In genomic region chr2:20877944-20878343, GRCh38 we compare ENCODE assay signal across 20 cellular contexts.
"Had no signal": no experiment of that assay in that cellular context is flagged by ENCODE, and none has a peak within 500 bp of the region (broad histone marks: within the 10 kb centered on the region; RNA-seq: fewer than 3 reads in every experiment).

No MANE protein-coding gene starts in this region.

- H3K27ac Mint-ChIP-seq: activated naive CD4-positive, alpha-beta T cell treated with anti-CD3 and anti-CD28 coated beads for 36 hours; activated T-helper 17 cell treated with anti-CD3 and anti-CD28 coated beads, Interleukin-2, amount 50 U/mL, for 72 hours; brain; dendritic cell treated with granulocyte-macrophage colony-stimulating factor and Interleukin-4, amounts not matched to agents 40 ng/mL and 50 ng/mL, for 4 days; natural killer cell had no signal

- H3K36me3 Mint-ChIP-seq: brain, natural killer cell had no signal

- H3K27ac ChIP-seq: adrenal gland, left lung, neutrophil, skin epidermis had no signal

- H3K4me3 Mint-ChIP-seq: activated naive CD4-positive, alpha-beta T cell treated with anti-CD3 and anti-CD28 coated beads for 36 hours; activated T-helper 17 cell treated with anti-CD3 and anti-CD28 coated beads, Interleukin-2, amount 50 U/mL, for 72 hours; brain; dendritic cell treated with granulocyte-macrophage colony-stimulating factor and Interleukin-4, amounts not matched to agents 40 ng/mL and 50 ng/mL, for 4 days; natural killer cell had no signal

- H3K4me1 ChIP-seq: left lung had no signal

- H3K27me3 ChIP-seq: adrenal gland, left lung, neutrophil had no signal

- H3K4me3 ChIP-seq: adrenal gland, left lung, skin epidermis had no signal

- H3K4me1 Mint-ChIP-seq: activated T-helper 17 cell treated with anti-CD3 and anti-CD28 coated beads, Interleukin-2, amount 50 U/mL, for 72 hours; brain; natural killer cell had no signal

- DNase-seq: activated naive CD4-positive, alpha-beta T cell treated with anti-CD3 and anti-CD28 coated beads for 36 hours; cerebellar nuclear complex; effector memory CD4-positive, alpha-beta T cell; islet precursor cell; left lung; mesenchymal stem cell; natural killer cell; posterior cingulate gyrus; stimulated activated CD4-positive, alpha-beta T cell treated with anti-CD3 and anti-CD28 coated beads, Interleukin-4, amount 100 ng/mL, for 24 hours; stimulated activated CD8-positive, alpha-beta memory T cell treated with anti-CD3 and anti-CD28 coated beads, Interleukin-4, amount 100 ng/mL, for 48 hours; stimulated activated naive CD4-positive, alpha-beta T cell treated with Interleukin-2 at 50 U/mL for 16 hours; substantia nigra; T-helper 9 cell; trophoblast cell had no signal

- H3K36me3 ChIP-seq: adrenal gland, left lung, neutrophil had no signal

- H3K9me3 ChIP-seq: adrenal gland, neutrophil had no signal

- ATAC-seq: activated T-helper 17 cell treated with anti-CD3 and anti-CD28 coated beads, Interleukin-2, amount 50 U/mL, for 72 hours; left lung; natural killer cell had no signal

- H3K27me3 Mint-ChIP-seq: dendritic cell treated with granulocyte-macrophage colony-stimulating factor and Interleukin-4, amounts not matched to agents 40 ng/mL and 50 ng/mL, for 4 days had no signal

- H3K9me3 Mint-ChIP-seq: activated naive CD4-positive, alpha-beta T cell treated with anti-CD3 and anti-CD28 coated beads for 36 hours; activated T-helper 17 cell treated with anti-CD3 and anti-CD28 coated beads, Interleukin-2, amount 50 U/mL, for 72 hours had no signal
